In genomic region chrX:71068052-71068918, GRCh38 we compare ENCODE assay signal across 1 cellular context.
A peak's percentile ranks its signal among the peaks of the same experiment; 100 is the strongest.
TF ChIP-seq lines count a peak whose summit lies in the region.

Gene SNX12 (minus strand): TSS chrX:71068334. CDS start chrX:71068306, 28 bp downstream.

TF ChIP-seq in HepG2, 621 proteins besides CTCF, POLR2A, EP300 and RAD21 (continued from another document and continues in another):
- TF ChIP-seq, protein P1, sequence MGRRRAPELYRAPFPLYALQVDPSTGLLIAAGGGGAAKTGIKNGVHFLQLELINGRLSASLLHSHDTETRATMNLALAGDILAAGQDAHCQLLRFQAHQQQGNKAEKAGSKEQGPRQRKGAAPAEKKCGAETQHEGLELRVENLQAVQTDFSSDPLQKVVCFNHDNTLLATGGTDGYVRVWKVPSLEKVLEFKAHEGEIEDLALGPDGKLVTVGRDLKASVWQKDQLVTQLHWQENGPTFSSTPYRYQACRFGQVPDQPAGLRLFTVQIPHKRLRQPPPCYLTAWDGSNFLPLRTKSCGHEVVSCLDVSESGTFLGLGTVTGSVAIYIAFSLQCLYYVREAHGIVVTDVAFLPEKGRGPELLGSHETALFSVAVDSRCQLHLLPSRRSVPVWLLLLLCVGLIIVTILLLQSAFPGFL (CRISPR knock-in tag; IDR thresholded peaks at IDR 0.05) = no peak
- no peak for TF ChIP-seq ZNF572 (CRISPR knock-in tag; IDR thresholded peaks at IDR 0.05)
- TF ChIP-seq MEIS1 (CRISPR knock-in tag; IDR thresholded peaks at IDR 0.05; ENCODE audit: borderline replicate concordance) = no peak
- no peak for TF ChIP-seq MAFG (CRISPR knock-in tag; IDR thresholded peaks at IDR 0.05)
- peak; percentile 71 for TF ChIP-seq KMT2B (CRISPR knock-in tag; IDR thresholded peaks at IDR 0.05)
- no peak for TF ChIP-seq ZNF83 (CRISPR knock-in tag; IDR thresholded peaks at IDR 0.05; ENCODE audit: borderline replicate concordance)
- no peak; the same call in 1 of the 2 replicates for TF ChIP-seq HNF1A (IDR thresholded peaks at IDR 0.05; ENCODE audit: low read depth)
- peak; percentile 50; the same call in 1 of the 2 replicates for TF ChIP-seq HNF1A (CRISPR knock-in tag; IDR thresholded peaks at IDR 0.05; ENCODE audit: borderline replicate concordance)
- no peak for TF ChIP-seq ZNF816 (CRISPR knock-in tag; IDR thresholded peaks at IDR 0.05; ENCODE audit: borderline replicate concordance)
- no peak for TF ChIP-seq ZNF737 (CRISPR knock-in tag; IDR thresholded peaks at IDR 0.05; ENCODE audit: borderline replicate concordance)
- no peak for TF ChIP-seq ZNF777 (CRISPR knock-in tag; IDR thresholded peaks at IDR 0.05)
- TF ChIP-seq, protein P2, sequence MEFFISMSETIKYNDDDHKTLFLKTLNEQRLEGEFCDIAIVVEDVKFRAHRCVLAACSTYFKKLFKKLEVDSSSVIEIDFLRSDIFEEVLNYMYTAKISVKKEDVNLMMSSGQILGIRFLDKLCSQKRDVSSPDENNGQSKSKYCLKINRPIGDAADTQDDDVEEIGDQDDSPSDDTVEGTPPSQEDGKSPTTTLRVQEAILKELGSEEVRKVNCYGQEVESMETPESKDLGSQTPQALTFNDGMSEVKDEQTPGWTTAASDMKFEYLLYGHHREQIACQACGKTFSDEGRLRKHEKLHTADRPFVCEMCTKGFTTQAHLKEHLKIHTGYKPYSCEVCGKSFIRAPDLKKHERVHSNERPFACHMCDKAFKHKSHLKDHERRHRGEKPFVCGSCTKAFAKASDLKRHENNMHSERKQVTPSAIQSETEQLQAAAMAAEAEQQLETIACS (CRISPR knock-in tag; IDR thresholded peaks at IDR 0.05) = peak; percentile 99
- no peak for TF ChIP-seq MAF1 (CRISPR knock-in tag; IDR thresholded peaks at IDR 0.05; ENCODE audit: borderline replicate concordance)
- TF ChIP-seq, protein P3, sequence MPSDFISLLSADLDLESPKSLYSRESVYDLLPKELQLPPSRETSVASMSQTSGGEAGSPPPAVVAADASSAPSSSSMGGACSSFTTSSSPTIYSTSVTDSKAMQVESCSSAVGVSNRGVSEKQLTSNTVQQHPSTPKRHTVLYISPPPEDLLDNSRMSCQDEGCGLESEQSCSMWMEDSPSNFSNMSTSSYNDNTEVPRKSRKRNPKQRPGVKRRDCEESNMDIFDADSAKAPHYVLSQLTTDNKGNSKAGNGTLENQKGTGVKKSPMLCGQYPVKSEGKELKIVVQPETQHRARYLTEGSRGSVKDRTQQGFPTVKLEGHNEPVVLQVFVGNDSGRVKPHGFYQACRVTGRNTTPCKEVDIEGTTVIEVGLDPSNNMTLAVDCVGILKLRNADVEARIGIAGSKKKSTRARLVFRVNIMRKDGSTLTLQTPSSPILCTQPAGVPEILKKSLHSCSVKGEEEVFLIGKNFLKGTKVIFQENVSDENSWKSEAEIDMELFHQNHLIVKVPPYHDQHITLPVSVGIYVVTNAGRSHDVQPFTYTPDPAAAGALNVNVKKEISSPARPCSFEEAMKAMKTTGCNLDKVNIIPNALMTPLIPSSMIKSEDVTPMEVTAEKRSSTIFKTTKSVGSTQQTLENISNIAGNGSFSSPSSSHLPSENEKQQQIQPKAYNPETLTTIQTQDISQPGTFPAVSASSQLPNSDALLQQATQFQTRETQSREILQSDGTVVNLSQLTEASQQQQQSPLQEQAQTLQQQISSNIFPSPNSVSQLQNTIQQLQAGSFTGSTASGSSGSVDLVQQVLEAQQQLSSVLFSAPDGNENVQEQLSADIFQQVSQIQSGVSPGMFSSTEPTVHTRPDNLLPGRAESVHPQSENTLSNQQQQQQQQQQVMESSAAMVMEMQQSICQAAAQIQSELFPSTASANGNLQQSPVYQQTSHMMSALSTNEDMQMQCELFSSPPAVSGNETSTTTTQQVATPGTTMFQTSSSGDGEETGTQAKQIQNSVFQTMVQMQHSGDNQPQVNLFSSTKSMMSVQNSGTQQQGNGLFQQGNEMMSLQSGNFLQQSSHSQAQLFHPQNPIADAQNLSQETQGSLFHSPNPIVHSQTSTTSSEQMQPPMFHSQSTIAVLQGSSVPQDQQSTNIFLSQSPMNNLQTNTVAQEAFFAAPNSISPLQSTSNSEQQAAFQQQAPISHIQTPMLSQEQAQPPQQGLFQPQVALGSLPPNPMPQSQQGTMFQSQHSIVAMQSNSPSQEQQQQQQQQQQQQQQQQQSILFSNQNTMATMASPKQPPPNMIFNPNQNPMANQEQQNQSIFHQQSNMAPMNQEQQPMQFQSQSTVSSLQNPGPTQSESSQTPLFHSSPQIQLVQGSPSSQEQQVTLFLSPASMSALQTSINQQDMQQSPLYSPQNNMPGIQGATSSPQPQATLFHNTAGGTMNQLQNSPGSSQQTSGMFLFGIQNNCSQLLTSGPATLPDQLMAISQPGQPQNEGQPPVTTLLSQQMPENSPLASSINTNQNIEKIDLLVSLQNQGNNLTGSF (CRISPR knock-in tag; IDR thresholded peaks at IDR 0.05) = no peak
- TF ChIP-seq PRPF4 (IDR thresholded peaks at IDR 0.05; ENCODE audit: low read depth, low read length, poor library complexity, severe bottlenecking) = no peak
- TF ChIP-seq TMF1 (CRISPR knock-in tag; IDR thresholded peaks at IDR 0.05; ENCODE audit: low read depth) = no peak
- peak; percentile 33; the same call in 1 of the 2 replicates for TF ChIP-seq KDM2A (CRISPR knock-in tag; IDR thresholded peaks at IDR 0.05; ENCODE audit: borderline replicate concordance, low read depth)
- TF ChIP-seq ZNF160 (CRISPR knock-in tag; IDR thresholded peaks at IDR 0.05) = no peak
- no peak for TF ChIP-seq KAT2B (IDR thresholded peaks at IDR 0.05; ENCODE audit: borderline replicate concordance, low read depth, low read length)
- no peak for TF ChIP-seq CHCHD3 (CRISPR knock-in tag; IDR thresholded peaks at IDR 0.05)
- no peak for TF ChIP-seq DZIP1 (CRISPR knock-in tag; IDR thresholded peaks at IDR 0.05)
- TF ChIP-seq NFYC (CRISPR knock-in tag; IDR thresholded peaks at IDR 0.05) = peak; percentile 86
- TF ChIP-seq, protein P4, sequence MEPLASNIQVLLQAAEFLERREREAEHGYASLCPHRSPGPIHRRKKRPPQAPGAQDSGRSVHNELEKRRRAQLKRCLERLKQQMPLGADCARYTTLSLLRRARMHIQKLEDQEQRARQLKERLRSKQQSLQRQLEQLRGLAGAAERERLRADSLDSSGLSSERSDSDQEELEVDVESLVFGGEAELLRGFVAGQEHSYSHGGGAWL (CRISPR knock-in tag; IDR thresholded peaks at IDR 0.05) = no peak
- TF ChIP-seq ZNF563 (CRISPR knock-in tag; IDR thresholded peaks at IDR 0.05) = no peak
- no peak for TF ChIP-seq PAF1 (CRISPR knock-in tag; IDR thresholded peaks at IDR 0.05)
- TF ChIP-seq ELF4 (CRISPR knock-in tag; IDR thresholded peaks at IDR 0.05; ENCODE audit: borderline replicate concordance) = no peak
- no peak for TF ChIP-seq ZNF589 (CRISPR knock-in tag; conservative IDR thresholded peaks at IDR 0.05)
- TF ChIP-seq, protein P5, sequence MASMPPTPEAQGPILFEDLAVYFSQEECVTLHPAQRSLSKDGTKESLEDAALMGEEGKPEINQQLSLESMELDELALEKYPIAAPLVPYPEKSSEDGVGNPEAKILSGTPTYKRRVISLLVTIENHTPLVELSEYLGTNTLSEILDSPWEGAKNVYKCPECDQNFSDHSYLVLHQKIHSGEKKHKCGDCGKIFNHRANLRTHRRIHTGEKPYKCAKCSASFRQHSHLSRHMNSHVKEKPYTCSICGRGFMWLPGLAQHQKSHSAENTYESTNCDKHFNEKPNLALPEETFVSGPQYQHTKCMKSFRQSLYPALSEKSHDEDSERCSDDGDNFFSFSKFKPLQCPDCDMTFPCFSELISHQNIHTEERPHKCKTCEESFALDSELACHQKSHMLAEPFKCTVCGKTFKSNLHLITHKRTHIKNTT (CRISPR knock-in tag; IDR thresholded peaks at IDR 0.05) = no peak
- peak; percentile 20 for TF ChIP-seq SKI (IDR thresholded peaks at IDR 0.05; ENCODE audit: partially characterized antibody)
- TF ChIP-seq, protein P6, sequence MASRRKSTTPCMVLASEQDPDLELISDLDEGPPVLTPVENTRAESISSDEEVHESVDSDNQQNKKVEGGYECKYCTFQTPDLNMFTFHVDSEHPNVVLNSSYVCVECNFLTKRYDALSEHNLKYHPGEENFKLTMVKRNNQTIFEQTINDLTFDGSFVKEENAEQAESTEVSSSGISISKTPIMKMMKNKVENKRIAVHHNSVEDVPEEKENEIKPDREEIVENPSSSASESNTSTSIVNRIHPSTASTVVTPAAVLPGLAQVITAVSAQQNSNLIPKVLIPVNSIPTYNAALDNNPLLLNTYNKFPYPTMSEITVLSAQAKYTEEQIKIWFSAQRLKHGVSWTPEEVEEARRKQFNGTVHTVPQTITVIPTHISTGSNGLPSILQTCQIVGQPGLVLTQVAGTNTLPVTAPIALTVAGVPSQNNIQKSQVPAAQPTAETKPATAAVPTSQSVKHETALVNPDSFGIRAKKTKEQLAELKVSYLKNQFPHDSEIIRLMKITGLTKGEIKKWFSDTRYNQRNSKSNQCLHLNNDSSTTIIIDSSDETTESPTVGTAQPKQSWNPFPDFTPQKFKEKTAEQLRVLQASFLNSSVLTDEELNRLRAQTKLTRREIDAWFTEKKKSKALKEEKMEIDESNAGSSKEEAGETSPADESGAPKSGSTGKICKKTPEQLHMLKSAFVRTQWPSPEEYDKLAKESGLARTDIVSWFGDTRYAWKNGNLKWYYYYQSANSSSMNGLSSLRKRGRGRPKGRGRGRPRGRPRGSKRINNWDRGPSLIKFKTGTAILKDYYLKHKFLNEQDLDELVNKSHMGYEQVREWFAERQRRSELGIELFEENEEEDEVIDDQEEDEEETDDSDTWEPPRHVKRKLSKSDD (CRISPR knock-in tag; IDR thresholded peaks at IDR 0.05; ENCODE audit: low read depth) = no peak
- no peak for TF ChIP-seq ZNF180 (CRISPR knock-in tag; IDR thresholded peaks at IDR 0.05; ENCODE audit: borderline replicate concordance, low read depth)
- TF ChIP-seq PLRG1 (conservative IDR thresholded peaks at IDR 0.05) = no peak
- no peak for TF ChIP-seq ZFP62 (CRISPR knock-in tag; IDR thresholded peaks at IDR 0.05)
- no peak for TF ChIP-seq ONECUT2 (CRISPR knock-in tag; IDR thresholded peaks at IDR 0.05)
- TF ChIP-seq ZNF292 (CRISPR knock-in tag; IDR thresholded peaks at IDR 0.05; ENCODE audit: borderline replicate concordance, low read depth) = no peak
- TF ChIP-seq ISX (CRISPR knock-in tag; conservative IDR thresholded peaks at IDR 0.05) = no peak
- TF ChIP-seq ZBTB34 (CRISPR knock-in tag; IDR thresholded peaks at IDR 0.05) = no peak
- no peak for TF ChIP-seq FLYWCH1 (CRISPR knock-in tag; IDR thresholded peaks at IDR 0.05)
- no peak for TF ChIP-seq DR1 (CRISPR knock-in tag; IDR thresholded peaks at IDR 0.05)
- TF ChIP-seq SOX13 (IDR thresholded peaks at IDR 0.05) = no peak
- no peak for TF ChIP-seq SOX13 (CRISPR knock-in tag; conservative IDR thresholded peaks at IDR 0.05 in 1 of 2, IDR thresholded peaks at IDR 0.05 in 1 of 2)
- TF ChIP-seq YEATS4 (CRISPR knock-in tag; IDR thresholded peaks at IDR 0.05; ENCODE audit: borderline replicate concordance) = peak; percentile 64; the same call in 1 of the 2 replicates
- TF ChIP-seq HMG20A (CRISPR knock-in tag; IDR thresholded peaks at IDR 0.05; ENCODE audit: borderline replicate concordance) = no peak
